Comparison of ENCODE assay signal across 37 cellular contexts in the genomic region with DNA sequence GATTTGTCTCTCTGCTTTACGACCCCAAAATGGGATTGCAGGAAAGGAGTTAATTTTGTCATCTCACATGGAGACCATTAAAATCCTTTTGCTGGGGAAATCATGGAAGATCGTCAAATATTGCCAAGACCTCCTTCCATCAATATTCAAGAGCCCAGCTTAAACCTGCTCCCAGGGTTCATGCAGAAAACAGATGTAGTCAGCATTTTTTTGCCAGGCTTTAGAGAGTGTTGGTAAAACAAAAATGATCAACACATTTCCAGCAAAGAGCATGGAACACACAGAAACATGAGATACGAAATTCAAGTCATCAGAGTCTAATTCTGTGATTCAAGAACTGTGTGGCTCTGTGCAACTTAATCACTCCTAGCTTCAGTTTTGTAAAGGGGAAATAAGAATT.
"Had no signal": no experiment of that assay in that cellular context is flagged by ENCODE, and none has a peak within 500 bp of the region (broad histone marks: within the 10 kb centered on the region; RNA-seq: fewer than 3 reads in every experiment).

No MANE protein-coding gene starts in this region.

- ATAC-seq: activated CD8-positive, alpha-beta T cell treated with anti-CD3 and anti-CD28 coated beads for 36 hours; activated naive CD4-positive, alpha-beta T cell treated with anti-CD3 and anti-CD28 coated beads, Interleukin-2, amount 50 U/mL, for 72 hours; activated T-cell treated with anti-CD3 and anti-CD28 coated beads, Interleukin-2, amount 50 U/mL, for 4 hours; activated T-cell treated with anti-CD3 and anti-CD28 coated beads, Interleukin-2, amount 50 U/mL, for 72 hours; activated T-helper 17 cell treated with anti-CD3 and anti-CD28 coated beads, Interleukin-2, amount 50 U/mL, for 72 hours; body of pancreas had no signal

- FAIRE-seq: astrocyte, TTC549 had no signal

- H3K4me1 Mint-ChIP-seq: activated B cell treated with CpG ODN at 0.5 μM for 24 hours; activated CD4-positive, alpha-beta T cell treated with anti-CD3 and anti-CD28 coated beads, Interleukin-2, amount 10 ng/mL, durations not matched to agents 24 days and 14 days; activated naive CD8-positive, alpha-beta T cell treated with anti-CD3 and anti-CD28 coated beads for 36 hours; activated T-helper 17 cell treated with anti-CD3 and anti-CD28 coated beads, Interleukin-2, amount 50 U/mL, for 72 hours; central memory CD8-positive, alpha-beta T cell had no signal

- H3K27me3 Mint-ChIP-seq: activated CD8-positive, alpha-beta T cell treated with anti-CD3 and anti-CD28 coated beads for 36 hours; central memory CD8-positive, alpha-beta T cell had no signal

- H3K27me3 ChIP-seq: adrenal gland, body of pancreas, brain microvascular endothelial cell, breast epithelium had no signal

- H3K4me3 ChIP-seq: adrenal gland, body of pancreas, breast epithelium had no signal

- H3K4me3 Mint-ChIP-seq: activated B cell treated with CpG ODN at 0.5 μM for 24 hours; activated CD4-positive, alpha-beta memory T cell treated with anti-CD3 and anti-CD28 coated beads for 36 hours; activated CD4-positive, alpha-beta T cell treated with anti-CD3 and anti-CD28 coated beads, Interleukin-2, amount 10 ng/mL, durations not matched to agents 24 days and 14 days; activated CD8-positive, alpha-beta T cell treated with anti-CD3 and anti-CD28 coated beads for 36 hours; activated naive CD4-positive, alpha-beta T cell treated with anti-CD3 and anti-CD28 coated beads for 36 hours; activated naive CD8-positive, alpha-beta T cell treated with anti-CD3 and anti-CD28 coated beads for 36 hours; activated T-cell treated with anti-CD3 and anti-CD28 coated beads, Interleukin-2, amount 50 U/mL, for 4 hours; activated T-cell treated with anti-CD3 and anti-CD28 coated beads, Interleukin-2, amount 50 U/mL, for 72 hours; activated T-helper 1 cell treated with anti-CD3 and anti-CD28 coated beads, Interleukin-12 subunit alpha, Interleukin-12 subunit beta, Interleukin-2, Interleukin-4 antibody, amounts not matched to agents 30 ng/mL and 10 ng/mL and 1 ng/mL, durations not matched to agents 14 hours and 24 hours and 36 hours; activated T-helper 17 cell treated with anti-CD3 and anti-CD28 coated beads, Interleukin-2, amount 50 U/mL, for 72 hours; central memory CD8-positive, alpha-beta T cell; T-helper 1 cell treated with Interleukin-12 subunit alpha and Interleukin-12 subunit beta and Interleukin-4 antibody, amounts not matched to agents 30 μg/mL and 1 μg/mL, for 36 hours; T-helper 2 cell treated with Interferon-gamma antibody and Interleukin-4, amounts not matched to agents 5 μg/mL and 100 μg/mL, for 36 hours had no signal

- DNase-seq: activated B cell treated with CpG ODN at 0.5 μM for 24 hours; activated CD4-positive, alpha-beta memory T cell treated with anti-CD3 and anti-CD28 coated beads for 36 hours; activated CD4-positive, alpha-beta T cell treated with anti-CD3 and anti-CD28 coated beads for 4 hours; activated CD4-positive, alpha-beta T cell treated with anti-CD3 and anti-CD28 coated beads, Interleukin-2, amount 10 ng/mL, durations not matched to agents 24 days and 14 days; activated CD4-positive, alpha-beta T cell treated with anti-CD3 and anti-CD28 coated beads, Interleukin-2, amount 50 U/mL, for 1 hour; activated CD4-positive, alpha-beta T cell treated with anti-CD3 and anti-CD28 coated beads, Interleukin-2, amount 50 U/mL, for 4 hours; activated CD4-positive, CD25-positive, alpha-beta regulatory T cell treated with anti-CD3 and anti-CD28 coated beads, Interleukin-2, amount 50 U/mL, for 72 hours; activated CD8-positive, alpha-beta memory T cell treated with anti-CD3 and anti-CD28 coated beads, Interleukin-2, amount 50 U/mL, for 4 hours; activated CD8-positive, alpha-beta T cell treated with anti-CD3 and anti-CD28 coated beads for 36 hours; activated effector memory CD4-positive, alpha-beta T cell treated with anti-CD3 and anti-CD28 coated beads, Interleukin-2, amount 50 U/mL, for 16 hours; activated gamma-delta T cell treated with Interleukin-2 at 50 U/mL for 16 hours; activated naive CD4-positive, alpha-beta T cell; activated naive CD4-positive, alpha-beta T cell treated with anti-CD3 and anti-CD28 coated beads for 36 hours; activated naive CD4-positive, alpha-beta T cell treated with anti-CD3 and anti-CD28 coated beads, Interleukin-2, amount 50 U/mL, for 16 hours; activated naive CD8-positive, alpha-beta T cell treated with anti-CD3 and anti-CD28 coated beads for 36 hours; activated T-cell treated with anti-CD3 and anti-CD28 coated beads for 4 hours; activated T-cell treated with anti-CD3 and anti-CD28 coated beads, Interleukin-2, amount 50 U/mL, for 1 hour; activated T-cell treated with anti-CD3 and anti-CD28 coated beads, Interleukin-2, amount 50 U/mL, for 4 hours; activated T-cell treated with anti-CD3 and anti-CD28 coated beads, Interleukin-2, amount 50 U/mL, for 72 hours; adrenal gland; amniotic stem cell; aorta; body of pancreas; brain microvascular endothelial cell; cerebellar nuclear complex; T-helper 2 cell; T-helper 9 cell had no signal

- H3K36me3 Mint-ChIP-seq: activated CD4-positive, alpha-beta memory T cell treated with anti-CD3 and anti-CD28 coated beads for 36 hours; activated naive CD4-positive, alpha-beta T cell treated with anti-CD3 and anti-CD28 coated beads, Interleukin-2, amount 50 U/mL, for 72 hours; activated naive CD8-positive, alpha-beta T cell treated with anti-CD3 and anti-CD28 coated beads for 36 hours had no signal

- H3K36me3 ChIP-seq: adrenal gland, brain microvascular endothelial cell, breast epithelium had no signal

- H3K27ac Mint-ChIP-seq: activated B cell treated with CpG ODN at 0.5 μM for 24 hours; activated CD4-positive, alpha-beta memory T cell treated with anti-CD3 and anti-CD28 coated beads for 36 hours; activated CD4-positive, alpha-beta T cell treated with anti-CD3 and anti-CD28 coated beads, Interleukin-2, amount 10 ng/mL, durations not matched to agents 24 days and 14 days; activated CD8-positive, alpha-beta T cell treated with anti-CD3 and anti-CD28 coated beads for 36 hours; activated naive CD4-positive, alpha-beta T cell treated with anti-CD3 and anti-CD28 coated beads for 36 hours; activated naive CD4-positive, alpha-beta T cell treated with anti-CD3 and anti-CD28 coated beads, Interleukin-2, amount 50 U/mL, for 72 hours; activated naive CD8-positive, alpha-beta T cell treated with anti-CD3 and anti-CD28 coated beads for 36 hours; activated T-cell treated with anti-CD3 and anti-CD28 coated beads, Interleukin-2, amount 50 U/mL, for 72 hours; activated T-helper 1 cell treated with anti-CD3 and anti-CD28 coated beads, Interleukin-12 subunit alpha, Interleukin-12 subunit beta, Interleukin-2, Interleukin-4 antibody, amounts not matched to agents 30 ng/mL and 10 ng/mL and 1 ng/mL, durations not matched to agents 14 hours and 24 hours and 36 hours; activated T-helper 17 cell treated with anti-CD3 and anti-CD28 coated beads, Interleukin-2, amount 50 U/mL, for 72 hours; T-helper 1 cell treated with Interleukin-12 subunit alpha and Interleukin-12 subunit beta and Interleukin-4 antibody, amounts not matched to agents 30 μg/mL and 1 μg/mL, for 36 hours; T-helper 2 cell treated with Interferon-gamma antibody and Interleukin-4, amounts not matched to agents 5 μg/mL and 100 μg/mL, for 36 hours had no signal

- H3K4me1 ChIP-seq: adrenal gland, body of pancreas, breast epithelium had no signal

- H3K27ac ChIP-seq: adrenal gland, body of pancreas, brain microvascular endothelial cell, breast epithelium, VCaP had no signal

- H3K9me3 ChIP-seq: adrenal gland, body of pancreas, breast epithelium had no signal

- H3K9me3 Mint-ChIP-seq: activated B cell treated with CpG ODN at 0.5 μM for 24 hours; activated CD4-positive, alpha-beta memory T cell treated with anti-CD3 and anti-CD28 coated beads for 36 hours; activated CD4-positive, alpha-beta T cell treated with anti-CD3 and anti-CD28 coated beads, Interleukin-2, amount 10 ng/mL, durations not matched to agents 24 days and 14 days; activated CD8-positive, alpha-beta T cell treated with anti-CD3 and anti-CD28 coated beads for 36 hours; activated naive CD4-positive, alpha-beta T cell treated with anti-CD3 and anti-CD28 coated beads for 36 hours; activated naive CD4-positive, alpha-beta T cell treated with anti-CD3 and anti-CD28 coated beads, Interleukin-2, amount 50 U/mL, for 72 hours; activated naive CD8-positive, alpha-beta T cell treated with anti-CD3 and anti-CD28 coated beads for 36 hours; activated T-cell treated with anti-CD3 and anti-CD28 coated beads, Interleukin-2, amount 50 U/mL, for 4 hours; activated T-cell treated with anti-CD3 and anti-CD28 coated beads, Interleukin-2, amount 50 U/mL, for 72 hours; activated T-helper 1 cell treated with anti-CD3 and anti-CD28 coated beads, Interleukin-12 subunit alpha, Interleukin-12 subunit beta, Interleukin-2, Interleukin-4 antibody, amounts not matched to agents 30 ng/mL and 10 ng/mL and 1 ng/mL, durations not matched to agents 14 hours and 24 hours and 36 hours; activated T-helper 17 cell treated with anti-CD3 and anti-CD28 coated beads, Interleukin-2, amount 50 U/mL, for 72 hours; central memory CD8-positive, alpha-beta T cell; T-helper 1 cell treated with Interleukin-12 subunit alpha and Interleukin-12 subunit beta and Interleukin-4 antibody, amounts not matched to agents 30 μg/mL and 1 μg/mL, for 36 hours; T-helper 2 cell treated with Interferon-gamma antibody and Interleukin-4, amounts not matched to agents 5 μg/mL and 100 μg/mL, for 36 hours had no signal
